Comparison of ENCODE assay signal across 19 cellular contexts in genomic region chr22:49705216-49705600, GRCh38.
DNase-seq lines count a peak whose midpoint lies in the region; ATAC-seq, FAIRE-seq and TF ChIP-seq lines count a peak whose summit lies in the region.
"Had no signal": no experiment of that assay in that cellular context is flagged by ENCODE, and none has a peak within 500 bp of the region (broad histone marks: within the 10 kb centered on the region; RNA-seq: fewer than 3 reads in every experiment).

No MANE protein-coding gene starts in this region.

- H3K36me3 ChIP-seq in K562 (ENCODE audit: control insufficient read depth, insufficient read depth, low read length), result no peaks in the 10 kb centered on the region
- H3K36me3 ChIP-seq in naive thymus-derived CD4-positive, alpha-beta T cell (ENCODE audit: control insufficient read depth in 2 of 3, insufficient read depth in 3 of 3, low read length in 3 of 3), result no peaks in the 10 kb centered on the region
- H3K36me3 ChIP-seq in left ventricle myocardium inferior, result no peaks in the 10 kb centered on the region
- H3K36me3 ChIP-seq: BLaER1 treated with 17β-estradiol and CSF1 and Interleukin-3, amounts not matched to agents 10 nM and 100 nM had no signal

- peaks cover 12 to 40% (median 24%) of the 10 kb centered on the region in 5 donors for H3K27me3 Mint-ChIP-seq in naive thymus-derived CD4-positive, alpha-beta T cell

- H3K9me1 ChIP-seq in K562 (ENCODE audit: control insufficient read depth, insufficient read depth, low read length), result no peaks in the 10 kb centered on the region

- TF ChIP-seq CTCF in K562 (IDR thresholded peaks at IDR 0.05 in 2 of 3, conservative IDR thresholded peaks at IDR 0.05 in 1 of 3; ENCODE audit: insufficient read depth in 2 of 3, low read depth in 1 of 3, low read length in 3 of 3), result no peak
- TF ChIP-seq CTCF in left ventricle myocardium inferior (IDR thresholded peaks at IDR 0.05; ENCODE audit: borderline replicate concordance), result no peak

- H2AFZ ChIP-seq in K562 (ENCODE audit: low read depth, low read length), result no peak overlapping the region
- H2AFZ ChIP-seq: GM23248 had no signal

- intact Hi-C loops in K562 (cut with micrococcal nuclease) (no loop called here), left ventricle myocardium inferior (cut with micrococcal nuclease) (no loop called here)
- intact Hi-C loops in naive thymus-derived CD4-positive, alpha-beta T cell (cut with micrococcal nuclease), result no loop called here

- POLR2A ChIA-PET in K562 (lab: Yijun Ruan, JAX), result no interaction called here
- POLR2A ChIA-PET in naive thymus-derived CD4-positive, alpha-beta T cell (lab: Charles Lee), result no interaction called here

- DNase-seq in activated effector memory CD4-positive, alpha-beta T cell treated with anti-CD3 and anti-CD28 coated beads, Interleukin-2, amount 50 U/mL, for 16 hours, result peak; percentile 27
- no peak for DNase-seq in activated effector memory CD4-positive, alpha-beta T cell treated with Interleukin-2 at 50 U/mL for 16 hours
- DNase-seq in K562 (ENCODE audit: extremely low read depth in 1 of 4, low spot score in 3 of 4) (no peak), left ventricle myocardium inferior (no peak), DMS53 (lab: John Stamatoyannopoulos, UW) (no peak)
- peak in 1 of 9 donors; percentile 6 for DNase-seq in naive thymus-derived CD4-positive, alpha-beta T cell
- peak; percentile 14 for DNase-seq in stimulated activated CD8-positive, alpha-beta memory T cell treated with anti-CD3 and anti-CD28 coated beads, Interleukin-4, amount 100 ng/mL, for 48 hours
- DNase-seq: Caco-2, DMS153, DND-41, EL, GM23248, HCEC 1CT had no signal

- peak overlapping the region in 3 of 9 donors; percentile 49 to 87 (median 63) for H3K27ac Mint-ChIP-seq in naive thymus-derived CD4-positive, alpha-beta T cell
- H3K27ac Mint-ChIP-seq: B cell had no signal

- no peak for TF ChIP-seq EP300 in K562 (IDR thresholded peaks at IDR 0.05; ENCODE audit: low read length)

- H3K27ac ChIP-seq in K562 (ENCODE audit: extremely low read depth, low read depth, low read length) (no peak overlapping the region), left ventricle myocardium inferior (replicated peaks) (no peak overlapping the region)
- no peak overlapping the region for H3K27ac ChIP-seq in naive thymus-derived CD4-positive, alpha-beta T cell (ENCODE audit: low read depth, low read length)
- H3K27ac ChIP-seq: BLaER1 treated with 17β-estradiol and CSF1 and Interleukin-3, amounts not matched to agents 10 nM and 100 nM; GM23248; HL-60 had no signal

- H3K27me3 ChIP-seq in K562 (ENCODE audit: control insufficient read depth in 2 of 2, insufficient read depth in 2 of 2, low read length in 2 of 2) (peaks cover 0 to 1% of the 10 kb centered on the region in 2 experiments; a peak in 2 of 5 replicates), left ventricle myocardium inferior (ENCODE audit: low read depth) (peaks cover 73% of the 10 kb centered on the region)
- H3K27me3 ChIP-seq in naive thymus-derived CD4-positive, alpha-beta T cell (ENCODE audit: control insufficient read depth in 2 of 2, insufficient read depth in 2 of 2, low read length in 2 of 2), result no peaks in the 10 kb centered on the region

- no peak for FAIRE-seq in K562 (lab: Jason Lieb, UNC)
- FAIRE-seq: GM12878 had no signal

- 23% methylated on average over 6 of the region's 12 CpGs for WGBS in K562 (ENCODE audit: insufficient coverage, low coverage, missing lambda C conversion rate)

- H3K36me3 Mint-ChIP-seq in naive thymus-derived CD4-positive, alpha-beta T cell, result peaks cover 0 to 9% (median 3%) of the 10 kb centered on the region in 5 donors

- H3K9ac ChIP-seq in K562 (ENCODE audit: insufficient read depth in 1 of 2, low read depth in 2 of 2, low read length in 2 of 2), result peak overlapping the region in 1 of 2 experiments; percentile 28; a peak in 1 of 4 replicates
- H3K9ac ChIP-seq: BLaER1 treated with 17β-estradiol and CSF1 and Interleukin-3, amounts not matched to agents 10 nM and 100 nM; GM23248 had no signal

- ATAC-seq in K562 (no peak), HG03159 (IDR thresholded peaks at IDR 0.05; ENCODE audit: unreplicated experiment) (no peak)
- ATAC-seq in naive thymus-derived CD4-positive, alpha-beta T cell, result no peak
- ATAC-seq: GM12878 had no signal

- CTCF ChIA-PET in K562 (lab: Yijun Ruan, JAX; ENCODE audit: low intra/inter-chr PET ratio), result no interaction called here
- CTCF ChIA-PET in naive thymus-derived CD4-positive, alpha-beta T cell (lab: Charles Lee), result no interaction called here

- no TSS peak for BruUV-seq in K562 (replicated peaks; lab: Mats Ljungman, UMichigan)

- H3K4me2 ChIP-seq in K562 (ENCODE audit: insufficient read depth, low read length), result peak overlapping the region; percentile 49
- H3K4me2 ChIP-seq: BLaER1 treated with 17β-estradiol and CSF1 and Interleukin-3, amounts not matched to agents 10 nM and 100 nM had no signal

- peaks cover 0 to 15% (median 11%) of the 10 kb centered on the region in 7 donors for H3K4me1 Mint-ChIP-seq in naive thymus-derived CD4-positive, alpha-beta T cell
- H3K4me1 Mint-ChIP-seq: CD8-positive, alpha-beta memory T cell had no signal

- no peaks in the 10 kb centered on the region for H4K20me1 ChIP-seq in K562 (replicated peaks; ENCODE audit: control insufficient read depth, insufficient read depth, low read length)

- in situ Hi-C loops in K562 (cut with MboI), result no loop called here

- H3K4me3 ChIP-seq in K562 (no peak overlapping the region), left ventricle myocardium inferior (no peak overlapping the region)
- H3K4me3 ChIP-seq in naive thymus-derived CD4-positive, alpha-beta T cell (ENCODE audit: low read length), result no peak overlapping the region
- H3K4me3 ChIP-seq: BLaER1 treated with 17β-estradiol and CSF1 and Interleukin-3, amounts not matched to agents 10 nM and 100 nM; GM12878; GM23248 had no signal

- no peak for TF ChIP-seq POLR2A in K562 (conservative IDR thresholded peaks at IDR 0.05)

- no peaks in the 10 kb centered on the region for H3K79me2 ChIP-seq in K562 (ENCODE audit: control insufficient read depth, insufficient read depth, low read length)

- H3K4me1 ChIP-seq in K562 (replicated peaks in 1 of 2; ENCODE audit: control insufficient read depth in 2 of 2, insufficient read depth in 2 of 2, low read length in 2 of 2), result peaks cover 17 to 28% of the 10 kb centered on the region in 2 experiments; a peak in 4 of 5 replicates
- peaks cover 0 to 7% of the 10 kb centered on the region in 2 donors for H3K4me1 ChIP-seq in naive thymus-derived CD4-positive, alpha-beta T cell (ENCODE audit: control insufficient read depth in 2 of 2, insufficient read depth in 2 of 2, low read length in 2 of 2)
- H3K4me1 ChIP-seq in left ventricle myocardium inferior, result no peaks in the 10 kb centered on the region
- H3K4me1 ChIP-seq: Caco-2 had no signal

- peak overlapping the region in 8 of 10 donors; percentile 52 to 85 (median 80) for H3K4me3 Mint-ChIP-seq in naive thymus-derived CD4-positive, alpha-beta T cell
- H3K4me3 Mint-ChIP-seq: CD8-positive, alpha-beta memory T cell had no signal

- TF ChIP-seq RAD21 in K562 (CRISPR knock-in tag; conservative IDR thresholded peaks at IDR 0.05 in 1 of 2, IDR thresholded peaks at IDR 0.05 in 1 of 2), result no peak

- H3K9me3 Mint-ChIP-seq in naive thymus-derived CD4-positive, alpha-beta T cell, result peaks cover 0 to 32% (median 11%) of the 10 kb centered on the region in 11 donors

- H3K9me3 ChIP-seq in K562 (replicated peaks; ENCODE audit: control insufficient read depth, insufficient read depth, low read depth, low read length) (peaks cover 9% of the 10 kb centered on the region), left ventricle myocardium inferior (replicated peaks) (peaks cover 43% of the 10 kb centered on the region)
- H3K9me3 ChIP-seq in naive thymus-derived CD4-positive, alpha-beta T cell (ENCODE audit: control insufficient read depth in 2 of 3, low read length in 3 of 3), result peaks cover 0 to 16% (median 0%) of the 10 kb centered on the region in 3 experiments

TF ChIP-seq in K562, 482 proteins besides CTCF, POLR2A, EP300 and RAD21:
- no peak for TF ChIP-seq POLR3G (IDR thresholded peaks at IDR 0.05; ENCODE audit: extremely low read depth, insufficient read length, insufficient replicate concordance)
- TF ChIP-seq SMARCB1 (IDR thresholded peaks at IDR 0.05; ENCODE audit: insufficient read length, low read depth), result no peak
- no peak for TF ChIP-seq CXXC5 (CRISPR knock-in tag; IDR thresholded peaks at IDR 0.05)
- TF ChIP-seq POU5F1 (IDR thresholded peaks at IDR 0.05; ENCODE audit: borderline replicate concordance, low read depth, low read length, partially characterized antibody), result no peak
- no peak for TF ChIP-seq ZSCAN29 (IDR thresholded peaks at IDR 0.05)
- TF ChIP-seq SRSF7 (optimal IDR thresholded peaks at IDR 0.05; ENCODE audit: low read depth, low read length), result no peak
- TF ChIP-seq, protein P1, sequence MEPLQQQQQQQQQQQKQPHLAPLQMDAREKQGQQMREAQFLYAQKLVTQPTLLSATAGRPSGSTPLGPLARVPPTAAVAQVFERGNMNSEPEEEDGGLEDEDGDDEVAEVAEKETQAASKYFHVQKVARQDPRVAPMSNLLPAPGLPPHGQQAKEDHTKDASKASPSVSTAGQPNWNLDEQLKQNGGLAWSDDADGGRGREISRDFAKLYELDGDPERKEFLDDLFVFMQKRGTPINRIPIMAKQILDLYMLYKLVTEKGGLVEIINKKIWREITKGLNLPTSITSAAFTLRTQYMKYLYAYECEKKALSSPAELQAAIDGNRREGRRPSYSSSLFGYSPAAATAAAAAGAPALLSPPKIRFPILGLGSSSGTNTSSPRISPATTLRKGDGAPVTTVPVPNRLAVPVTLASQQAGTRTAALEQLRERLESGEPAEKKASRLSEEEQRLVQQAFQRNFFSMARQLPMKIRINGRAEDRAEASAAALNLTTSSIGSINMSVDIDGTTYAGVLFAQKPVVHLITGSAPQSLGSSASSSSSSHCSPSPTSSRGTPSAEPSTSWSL (CRISPR knock-in tag; IDR thresholded peaks at IDR 0.05; ENCODE audit: borderline replicate concordance), result no peak
- TF ChIP-seq, protein P2, sequence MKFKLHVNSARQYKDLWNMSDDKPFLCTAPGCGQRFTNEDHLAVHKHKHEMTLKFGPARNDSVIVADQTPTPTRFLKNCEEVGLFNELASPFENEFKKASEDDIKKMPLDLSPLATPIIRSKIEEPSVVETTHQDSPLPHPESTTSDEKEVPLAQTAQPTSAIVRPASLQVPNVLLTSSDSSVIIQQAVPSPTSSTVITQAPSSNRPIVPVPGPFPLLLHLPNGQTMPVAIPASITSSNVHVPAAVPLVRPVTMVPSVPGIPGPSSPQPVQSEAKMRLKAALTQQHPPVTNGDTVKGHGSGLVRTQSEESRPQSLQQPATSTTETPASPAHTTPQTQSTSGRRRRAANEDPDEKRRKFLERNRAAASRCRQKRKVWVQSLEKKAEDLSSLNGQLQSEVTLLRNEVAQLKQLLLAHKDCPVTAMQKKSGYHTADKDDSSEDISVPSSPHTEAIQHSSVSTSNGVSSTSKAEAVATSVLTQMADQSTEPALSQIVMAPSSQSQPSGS (CRISPR knock-in tag; IDR thresholded peaks at IDR 0.05), result no peak

Comparison
In these comparisons a context has a peak if more than half of its experiments do, and no peak if none do; other contexts are left out.
1. DNase-seq: peak in activated effector memory CD4-positive, alpha-beta T cell treated with anti-CD3 and anti-CD28 coated beads, Interleukin-2, amount 50 U/mL, for 16 hours (single experiment) and stimulated activated CD8-positive, alpha-beta memory T cell treated with anti-CD3 and anti-CD28 coated beads, Interleukin-4, amount 100 ng/mL, for 48 hours (single experiment); none in activated effector memory CD4-positive, alpha-beta T cell treated with Interleukin-2 at 50 U/mL for 16 hours (single experiment), K562 (0 of 4), left ventricle myocardium inferior (single experiment) and DMS53 (single experiment).